10 cellular contexts compared by ENCODE assay signal in genomic region chr3:112776000-112776399, GRCh38.
DNase-seq lines count a peak whose midpoint lies in the region; ATAC-seq and TF ChIP-seq lines count a peak whose summit lies in the region.
"Had no signal": no experiment of that assay in that cellular context is flagged by ENCODE, and none has a peak within 500 bp of the region (broad histone marks: within the 10 kb centered on the region; RNA-seq: fewer than 3 reads in every experiment).

No MANE protein-coding gene starts in this region.

- in situ Hi-C loops in gastrocnemius medialis (cut with MboI; ENCODE audit: low sequenced_read_pairs in 4 of 4), result no loop called here

- no peak for TF ChIP-seq POLR2A in gastrocnemius medialis (IDR thresholded peaks at IDR 0.05)

- H3K4me3 ChIP-seq in left ventricle myocardium inferior (no peak overlapping the region), Loucy (ENCODE audit: low read length, poor library complexity, severe bottlenecking) (no peak overlapping the region), epithelial cell of proximal tubule (ENCODE audit: low read depth, low read length) (no peak overlapping the region), gastrocnemius medialis (no peak overlapping the region)

- H3K36me3 ChIP-seq in left ventricle myocardium inferior (no peaks in the 10 kb centered on the region), Loucy (ENCODE audit: insufficient read depth, low read length) (no peaks in the 10 kb centered on the region), gastrocnemius medialis (no peaks in the 10 kb centered on the region)

- no peak for ATAC-seq in gastrocnemius medialis

- no peak for TF ChIP-seq CTCF in left ventricle myocardium inferior (IDR thresholded peaks at IDR 0.05; ENCODE audit: borderline replicate concordance)
- TF ChIP-seq CTCF in Loucy (conservative IDR thresholded peaks at IDR 0.05; ENCODE audit: low read length), result no peak
- no peak for TF ChIP-seq CTCF in epithelial cell of proximal tubule (conservative IDR thresholded peaks at IDR 0.05; ENCODE audit: low read depth, low read length)
- no peak for TF ChIP-seq CTCF in gastrocnemius medialis (IDR thresholded peaks at IDR 0.05 in 4 of 5, conservative IDR thresholded peaks at IDR 0.05 in 1 of 5)

- no peak for DNase-seq in left ventricle myocardium inferior
- no peak for DNase-seq in cardiac septum (ENCODE audit: low spot score)
- peak; percentile 13 for DNase-seq in epithelial cell of proximal tubule (ENCODE audit: low read depth)
- DNase-seq in stromal cell of bone marrow (ENCODE audit: low read depth), result peak; percentile 54
- DNase-seq in AG08395 (ENCODE audit: low spot score), result no peak
- no peak for DNase-seq in gastrocnemius medialis
- no peak for DNase-seq in NCI-H774 (lab: John Stamatoyannopoulos, UW)
- DNase-seq: kidney, NCI-H345 had no signal

- no peaks in the 10 kb centered on the region for H3K79me2 ChIP-seq in Loucy (ENCODE audit: insufficient read depth, low read length)

- intact Hi-C loops in left ventricle myocardium inferior (cut with micrococcal nuclease) (no loop called here), cardiac septum (cut with DNase I) (loop anchor here (5.0 kb wide), 2 partner anchors 36 to 124 kb away; no protein-coding TSS in a partner anchor), gastrocnemius medialis (cut with DNase I; ENCODE audit: low total_unique reads) (no loop called here)

- H3K4me1 ChIP-seq in left ventricle myocardium inferior (peaks cover 5% of the 10 kb centered on the region), Loucy (ENCODE audit: insufficient read depth, low read length, poor library complexity, severe bottlenecking) (peaks cover 19% of the 10 kb centered on the region), gastrocnemius medialis (no peaks in the 10 kb centered on the region)

- no peaks in the 10 kb centered on the region for H3F3A ChIP-seq in Loucy (ENCODE audit: low read depth)

- H3K9me2 ChIP-seq in Loucy (replicated peaks; ENCODE audit: low read depth, low read length), result no peaks in the 10 kb centered on the region

- H3K9me3 ChIP-seq in left ventricle myocardium inferior (replicated peaks) (no peaks in the 10 kb centered on the region), Loucy (ENCODE audit: insufficient read depth, low read depth, low read length) (no peaks in the 10 kb centered on the region), gastrocnemius medialis (no peaks in the 10 kb centered on the region)

- H3K9ac ChIP-seq in Loucy (ENCODE audit: low read depth, low read length, poor library complexity, severe bottlenecking), result no peak overlapping the region

- no peaks in the 10 kb centered on the region for H4K20me1 ChIP-seq in Loucy (ENCODE audit: insufficient read depth, low read length, poor library complexity, severe bottlenecking)

- H2AFZ ChIP-seq in Loucy (ENCODE audit: low read length), result no peak overlapping the region

- H3K27me3 ChIP-seq in left ventricle myocardium inferior (ENCODE audit: low read depth), result peaks cover 10% of the 10 kb centered on the region
- no peaks in the 10 kb centered on the region for H3K27me3 ChIP-seq in Loucy (ENCODE audit: insufficient read depth, low read length, poor library complexity, severe bottlenecking)
- no peaks in the 10 kb centered on the region for H3K27me3 ChIP-seq in gastrocnemius medialis

- H3K27ac ChIP-seq in left ventricle myocardium inferior (replicated peaks) (peak overlapping the region; percentile 70), gastrocnemius medialis (no peak overlapping the region)

- peak overlapping the region; percentile 11 for H3K4me2 ChIP-seq in Loucy (ENCODE audit: low read depth, low read length, poor library complexity, severe bottlenecking)

Comparison
In these comparisons a context has a peak if more than half of its experiments do, and no peak if none do; other contexts are left out.
1. DNase-seq: peak in epithelial cell of proximal tubule (single experiment) and stromal cell of bone marrow (single experiment); none in left ventricle myocardium inferior (single experiment), cardiac septum (single experiment), AG08395 (single experiment), gastrocnemius medialis (0 of 2) and NCI-H774 (single experiment).